Comparison of ENCODE assay signal across 8 cellular contexts in the genomic region with DNA sequence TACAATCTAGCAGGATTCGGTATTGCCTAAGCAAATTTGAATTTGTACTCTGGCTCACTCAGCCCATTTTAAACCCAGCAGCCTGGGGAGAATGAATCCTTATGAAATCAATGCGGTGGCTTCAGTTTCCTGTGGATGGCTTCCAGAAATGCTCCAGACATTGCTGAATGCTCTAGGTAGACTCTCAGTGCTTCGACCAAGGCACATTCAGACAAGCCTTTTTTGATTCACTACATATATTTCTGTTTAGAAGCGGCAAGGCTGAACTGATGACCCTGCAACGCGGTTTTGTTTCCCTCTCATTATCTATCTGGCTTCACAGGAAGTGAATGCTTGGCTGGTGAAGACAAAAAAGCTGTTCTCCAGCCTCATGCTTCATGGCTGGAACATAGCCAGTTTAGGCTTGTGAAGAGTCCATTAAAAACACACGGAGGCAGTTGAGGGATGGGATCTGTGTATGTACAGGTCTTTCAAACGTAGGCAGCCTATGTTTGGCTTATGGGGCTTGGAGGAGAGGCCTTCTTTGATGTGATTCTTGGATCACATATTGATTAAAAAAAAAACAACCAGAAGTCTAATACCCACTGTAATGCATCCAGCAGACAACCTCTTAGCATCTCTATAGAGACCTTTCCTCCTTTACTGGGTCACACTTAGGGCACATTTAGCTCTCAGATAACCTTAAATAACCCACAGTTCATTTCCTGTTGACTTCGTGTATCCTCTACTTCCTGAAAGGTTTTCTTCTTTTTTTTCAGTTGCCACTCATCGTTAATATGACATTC.
A peak's percentile ranks its signal among the peaks of the same experiment; 100 is the strongest.
DNase-seq lines count a peak whose midpoint lies in the region; ATAC-seq, FAIRE-seq and TF ChIP-seq lines count a peak whose summit lies in the region.

No MANE protein-coding gene starts in this region.

- WGBS in stomach, 5 donors: 28 to 39% (median 37%) methylated on average over 10 of the region's 10 CpGs

- no peaks in the 10 kb centered on the region for H3K27me3 Mint-ChIP-seq in IgD-negative memory B cell

- H3K36me3 Mint-ChIP-seq in IgD-negative memory B cell: no peaks in the 10 kb centered on the region

- intact Hi-C loops in breast epithelium (cut with DNase I; ENCODE audit: low total_unique reads) (no loop called here), stomach (cut with DNase I; ENCODE audit: low total_unique reads) (no loop called here)

- H3K36me3 ChIP-seq in breast epithelium (no peaks in the 10 kb centered on the region), stomach (no peaks in the 10 kb centered on the region)

- peaks cover 0 to 27% of the 10 kb centered on the region in 2 donors for H3K4me1 ChIP-seq in breast epithelium
- peaks cover 22 to 78% (median 41%) of the 10 kb centered on the region in 4 donors for H3K4me1 ChIP-seq in stomach

- H3K4me3 ChIP-seq in breast epithelium (peak overlapping the region in 2 of 3 donors; percentile 4 to 37), stomach (no peak overlapping the region)

- TF ChIP-seq CTCF in breast epithelium (IDR thresholded peaks at IDR 0.05) (no peak), stomach (IDR thresholded peaks at IDR 0.05) (no peak)

- H3K27ac Mint-ChIP-seq in IgD-negative memory B cell: peak overlapping the region; percentile 28 to 68 (median 51)

- H3K9me3 ChIP-seq in breast epithelium (no peaks in the 10 kb centered on the region), stomach (no peaks in the 10 kb centered on the region)

- H3K4me1 Mint-ChIP-seq in IgD-negative memory B cell: peaks cover 27 to 43% (median 39%) of the 10 kb centered on the region in 3 donors

- TF ChIP-seq POLR2A in breast epithelium (IDR thresholded peaks at IDR 0.05): no peak
- no peak for TF ChIP-seq POLR2A in stomach (IDR thresholded peaks at IDR 0.05)

- peak; percentile 90 for FAIRE-seq in RCC 7860 (lab: Jason Lieb, UNC)

- ATAC-seq in GM21381 (IDR thresholded peaks at IDR 0.05; ENCODE audit: unreplicated experiment): peak; percentile 77

- H3K4me3 Mint-ChIP-seq in IgD-negative memory B cell: peak overlapping the region; percentile 56 to 85 (median 64)

- H3K27me3 ChIP-seq in breast epithelium: no peaks in the 10 kb centered on the region
- H3K27me3 ChIP-seq in stomach: no peaks in the 10 kb centered on the region

- TF ChIP-seq EP300 in stomach (IDR thresholded peaks at IDR 0.05): no peak

- H3K27ac ChIP-seq in breast epithelium: peak overlapping the region; percentile 81 to 91
- peak overlapping the region in 4 of 5 donors; percentile 42 to 80 (median 79) for H3K27ac ChIP-seq in stomach

- no peaks in the 10 kb centered on the region for H3K9me3 Mint-ChIP-seq in IgD-negative memory B cell

- DNase-seq in DMS79 treated with DMSO at 0.1 percent for 48 hours (lab: John Stamatoyannopoulos, UW): peak; percentile 94
- peak; percentile 83 for DNase-seq in RCC 7860 (ENCODE audit: low spot score)
- DNase-seq in breast epithelium (ENCODE audit: low spot score in 2 of 2): peak in 1 of 2 donors; percentile 66
- peak; percentile 71 for DNase-seq in left kidney (ENCODE audit: low read depth, low spot score)
- DNase-seq in stomach: no peak
- DNase-seq in SW480 (ENCODE audit: low spot score): no peak

Comparison
In these comparisons a context has a peak if more than half of its experiments do, and no peak if none do; other contexts are left out.
1. DNase-seq: peak in DMS79 treated with DMSO at 0.1 percent for 48 hours (single experiment), RCC 7860 (single experiment) and left kidney (single experiment); none in stomach (single experiment) and SW480 (single experiment).
2. H3K4me3 ChIP-seq: peak in breast epithelium (2 of 3); none in stomach (0 of 4).